Comparison of ENCODE assay signal across 20 cellular contexts in genomic region chr5:94025788-94026473, GRCh38.
A peak's percentile ranks its signal among the peaks of the same experiment; 100 is the strongest.
DNase-seq lines count a peak whose midpoint lies in the region; ATAC-seq and TF ChIP-seq lines count a peak whose summit lies in the region.
"Had no signal": no experiment of that assay in that cellular context is flagged by ENCODE, and none has a peak within 500 bp of the region (broad histone marks: within the 10 kb centered on the region; RNA-seq: fewer than 3 reads in every experiment).

No MANE protein-coding gene starts in this region.

- ATAC-seq in omental fat pad (ENCODE audit: low FRiP score): no peak
- no peak for ATAC-seq in GM21529 (IDR thresholded peaks at IDR 0.05; ENCODE audit: unreplicated experiment)
- ATAC-seq: left ventricle myocardium superior had no signal

- peak; percentile 11 for TF ChIP-seq CTCF in GM13976 (IDR thresholded peaks at IDR 0.05; ENCODE audit: borderline replicate concordance, control extremely low read depth, extremely low read depth, insufficient read depth, missing control alignments)
- peak; percentile 21; the same call in 1 of the 2 replicates for TF ChIP-seq CTCF in LNCAP (IDR thresholded peaks at IDR 0.05)
- peak; percentile 68 for TF ChIP-seq CTCF in endodermal cell (conservative IDR thresholded peaks at IDR 0.05)
- TF ChIP-seq CTCF in neural progenitor cell (IDR thresholded peaks at IDR 0.05): peak; percentile 48
- TF ChIP-seq CTCF in lower leg skin (IDR thresholded peaks at IDR 0.05): no peak
- no peak for TF ChIP-seq CTCF in omental fat pad (IDR thresholded peaks at IDR 0.05)
- no peak for TF ChIP-seq CTCF in adrenal gland (IDR thresholded peaks at IDR 0.05)

- DNase-seq in GM13976 (ENCODE audit: low spot score): no peak
- DNase-seq in endodermal cell: peak; percentile 64
- DNase-seq in neural progenitor cell (ENCODE audit: low spot score): peak; percentile 37
- DNase-seq in lower leg skin (ENCODE audit: low spot score in 2 of 2): no peak
- no peak for DNase-seq in omental fat pad (ENCODE audit: low spot score)
- DNase-seq in adrenal gland: no peak
- DNase-seq: activated CD4-positive, alpha-beta T cell treated with anti-CD3 and anti-CD28 coated beads for 1 hour; activated CD8-positive, alpha-beta memory T cell treated with anti-CD3 and anti-CD28 coated beads, Interleukin-2, amount 50 U/mL, for 4 hours; AML-193; anterior cingulate cortex; foreskin fibroblast; GDM1; Kasumi-1; left ventricle myocardium superior; NCI-H1436; Right ventricle myocardium superior; testis had no signal

- H3K36me3 Mint-ChIP-seq in endodermal cell (ENCODE audit: low read depth) (peaks cover 9% of the 10 kb centered on the region), neural progenitor cell (no peaks in the 10 kb centered on the region)

- H3K9me3 Mint-ChIP-seq in endodermal cell (peaks cover 4% of the 10 kb centered on the region), neural progenitor cell (no peaks in the 10 kb centered on the region)

- H3K27me3 ChIP-seq in endodermal cell (ENCODE audit: control insufficient read depth, insufficient read depth, low read length, poor library complexity, severe bottlenecking): no peaks in the 10 kb centered on the region
- no peaks in the 10 kb centered on the region for H3K27me3 ChIP-seq in neural progenitor cell
- H3K27me3 ChIP-seq in adrenal gland: no peaks in the 10 kb centered on the region
- H3K27me3 ChIP-seq: testis had no signal

- no peaks in the 10 kb centered on the region for H3K79me2 ChIP-seq in neural progenitor cell (ENCODE audit: low read depth)

- peaks cover 5% of the 10 kb centered on the region for H3K36me3 ChIP-seq in endodermal cell (ENCODE audit: control insufficient read depth, insufficient read depth, low read length)
- H3K36me3 ChIP-seq in neural progenitor cell: no peaks in the 10 kb centered on the region
- H3K36me3 ChIP-seq in adrenal gland (replicated peaks in 1 of 2): no peaks in the 10 kb centered on the region

- H3K9ac ChIP-seq in endodermal cell (ENCODE audit: extremely low read depth, low read length, poor library complexity, severe bottlenecking) (no peak overlapping the region), neural progenitor cell (no peak overlapping the region)

- H3F3A ChIP-seq in neural progenitor cell (ENCODE audit: low read depth): no peaks in the 10 kb centered on the region

- no peak overlapping the region for H3K4me3 ChIP-seq in endodermal cell (ENCODE audit: low read length)
- no peak overlapping the region for H3K4me3 ChIP-seq in neural progenitor cell
- no peak overlapping the region for H3K4me3 ChIP-seq in lower leg skin (ENCODE audit: low read depth, poor library complexity, severe bottlenecking)
- H3K4me3 ChIP-seq in adrenal gland: no peak overlapping the region
- H3K4me3 ChIP-seq: smooth muscle cell, testis had no signal

- peaks cover 14% of the 10 kb centered on the region for H3K4me1 ChIP-seq in endodermal cell (ENCODE audit: control insufficient read depth, insufficient read depth, low read length)
- H3K4me1 ChIP-seq in neural progenitor cell: no peaks in the 10 kb centered on the region
- peaks cover 0 to 8% of the 10 kb centered on the region in 2 donors for H3K4me1 ChIP-seq in adrenal gland (replicated peaks in 1 of 2)
- H3K4me1 ChIP-seq: testis had no signal

- 92 to 97% methylated on average over 6 to 10 of the region's 10 CpGs for WGBS in endodermal cell (ENCODE audit: insufficient coverage in 1 of 2, insufficient read length in 1 of 2), 2 experiments
- WGBS in lower leg skin, 2 donors: 94 to 97% methylated on average over 10 of the region's 10 CpGs
- WGBS in adrenal gland, 4 donors: 91 to 96% (median 95%) methylated on average over 7 to 10 of the region's 10 CpGs

- H3K27me3 Mint-ChIP-seq in endodermal cell (ENCODE audit: insufficient read depth) (no peaks in the 10 kb centered on the region), neural progenitor cell (ENCODE audit: insufficient read depth, low read depth) (no peaks in the 10 kb centered on the region)

- no peak overlapping the region for H3K4me3 Mint-ChIP-seq in endodermal cell
- H3K4me3 Mint-ChIP-seq in neural progenitor cell: no peak overlapping the region

- H2AFZ ChIP-seq in neural progenitor cell (replicated peaks): no peak overlapping the region

- H3K27ac ChIP-seq in endodermal cell (ENCODE audit: low read depth, low read length): no peak overlapping the region
- H3K27ac ChIP-seq in neural progenitor cell: no peak overlapping the region
- H3K27ac ChIP-seq in adrenal gland: no peak overlapping the region
- H3K27ac ChIP-seq: testis had no signal

- H3K4me2 ChIP-seq in neural progenitor cell: no peak overlapping the region
- H3K4me2 ChIP-seq: smooth muscle cell had no signal

- no peak for TF ChIP-seq POLR2A in lower leg skin (IDR thresholded peaks at IDR 0.05)
- no peak for TF ChIP-seq POLR2A in adrenal gland (IDR thresholded peaks at IDR 0.05)

- H3K4me1 Mint-ChIP-seq in endodermal cell (peaks cover 28% of the 10 kb centered on the region), neural progenitor cell (no peaks in the 10 kb centered on the region)

- in situ Hi-C loops in GM13976 (cut with MboI; ENCODE audit: low sequenced_read_pairs, unreplicated experiment): no loop called here

- no peaks in the 10 kb centered on the region for H4K20me1 ChIP-seq in neural progenitor cell (ENCODE audit: low read depth)

- H3K27ac Mint-ChIP-seq in endodermal cell (no peak overlapping the region), neural progenitor cell (no peak overlapping the region)

- intact Hi-C loops in lower leg skin (cut with DNase I; ENCODE audit: low total_unique reads): no loop called here
- intact Hi-C loops in adrenal gland (cut with DNase I): no loop called here

- H3K9me3 ChIP-seq in endodermal cell (ENCODE audit: control insufficient read depth, low read length): peaks cover 12% of the 10 kb centered on the region
- no peaks in the 10 kb centered on the region for H3K9me3 ChIP-seq in neural progenitor cell (ENCODE audit: low read depth)
- no peaks in the 10 kb centered on the region for H3K9me3 ChIP-seq in adrenal gland (replicated peaks in 1 of 3)
- H3K9me3 ChIP-seq: testis had no signal

Comparison
In these comparisons a context has a peak if more than half of its experiments do, and no peak if none do; other contexts are left out.
1. DNase-seq: peak in endodermal cell (single experiment) and neural progenitor cell (single experiment); none in GM13976 (single experiment), lower leg skin (0 of 2), omental fat pad (single experiment) and adrenal gland (0 of 7).
2. CTCF ChIP-seq: peak in GM13976 (single experiment), LNCAP (single experiment), endodermal cell (single experiment) and neural progenitor cell (single experiment); none in lower leg skin (0 of 3), omental fat pad (0 of 3) and adrenal gland (0 of 6).